ENCODE assay signal across 17 cellular contexts in genomic region chr10:98006266-98006665, GRCh38. TPM values are rescaled to one million over a fixed set of nuclear protein-coding genes. Genes with fewer than 3 reads are reported as not detected.
A peak's percentile ranks its signal among the peaks of the same experiment; 100 is the strongest.
DNase-seq lines count a peak whose midpoint lies in the region; ATAC-seq lines count a peak whose summit lies in the region.
"Had no signal": no experiment of that assay in that cellular context is flagged by ENCODE, and none has a peak within 500 bp of the region (broad histone marks: within the 10 kb centered on the region; RNA-seq: fewer than 3 reads in every experiment).

No MANE protein-coding gene starts in this region.

- ATAC-seq in HG03565 (IDR thresholded peaks at IDR 0.05; ENCODE audit: unreplicated experiment) (no peak), HG03196 (IDR thresholded peaks at IDR 0.05; ENCODE audit: unreplicated experiment) (no peak)
- ATAC-seq: Right ventricle myocardium inferior had no signal

- peaks cover 17% of the 10 kb centered on the region for H3K4me1 ChIP-seq in HUES48 (ENCODE audit: control insufficient read depth, insufficient read depth, low read length)
- H3K4me1 ChIP-seq: HAP-1 had no signal

- no peaks in the 10 kb centered on the region for H3K9me3 ChIP-seq in HUES48 (ENCODE audit: control insufficient read depth, insufficient read depth, low read length)
- H3K9me3 ChIP-seq: HAP-1 had no signal

- peaks cover 9% of the 10 kb centered on the region; the same call in 1 of the 2 replicates for H3K27me3 ChIP-seq in HUES48 (ENCODE audit: control insufficient read depth, insufficient read depth, low read length)

- DNase-seq in COLO668 (lab: John Stamatoyannopoulos, UW; ENCODE audit: unreplicated experiment), result peak; percentile 42
- DNase-seq in SK-N-DZ (ENCODE audit: low spot score), result peak; percentile 24
- DNase-seq in iPS-NIHi7 (ENCODE audit: extremely low spot score), result peak; percentile 59
- DNase-seq in NCI-H446 (lab: John Stamatoyannopoulos, UW), result no peak
- DNase-seq in HuH-7.5 (ENCODE audit: low spot score), result no peak
- DNase-seq: activated CD4-positive, alpha-beta T cell treated with anti-CD3 and anti-CD28 coated beads, Interleukin-2, amount 50 U/mL, for 48 hours; activated gamma-delta T cell; effector CD4-positive, alpha-beta T cell; foreskin fibroblast; kidney glomerular epithelial cell; NCI-H524 treated with DMSO at 0.1 percent for 48 hours; stimulated activated naive CD4-positive, alpha-beta T cell treated with Interleukin-2 at 50 U/mL for 16 hours had no signal

- no peak overlapping the region for H3K27ac ChIP-seq in HUES48 (ENCODE audit: low read depth, low read length)

- peak overlapping the region; percentile 33 for H3K4me3 ChIP-seq in HUES48 (ENCODE audit: low read depth, low read length)
- H3K4me3 ChIP-seq: HAP-1 had no signal

- H3K9ac ChIP-seq in HUES48 (ENCODE audit: low read depth, low read length), result no peak overlapping the region

- H3K36me3 ChIP-seq in HUES48 (ENCODE audit: control insufficient read depth, insufficient read depth, low read length), result no peaks in the 10 kb centered on the region
- H3K36me3 ChIP-seq: HAP-1 had no signal

RNA-seq across cellular contexts. Expression of gene CRTAC1, which starts 24.2 kb away (rescaled TPM):
- 0.64 and 1.6 TPM in 2 replicates for polyA plus RNA-seq in SK-N-DZ (2014; cell fraction: cytosol; rRNA removed)
- 4.6 and 5.2 TPM in 2 replicates for polyA plus RNA-seq in SK-N-DZ (2014; cell fraction: nucleus; rRNA removed)

Comparison
In these comparisons a context has a peak if more than half of its experiments do, and no peak if none do; other contexts are left out.
1. DNase-seq: peak in COLO668 (single experiment), SK-N-DZ (single experiment) and iPS-NIHi7 (single experiment); none in NCI-H446 (0 of 2) and HuH-7.5 (single experiment).